Comparison of ENCODE assay signal across 27 cellular contexts in genomic region chr2:7999683-8000476, GRCh38.
DNase-seq lines count a peak whose midpoint lies in the region; TF ChIP-seq lines count a peak whose summit lies in the region.
"Had no signal": no experiment of that assay in that cellular context is flagged by ENCODE, and none has a peak within 500 bp of the region (broad histone marks: within the 10 kb centered on the region; RNA-seq: fewer than 3 reads in every experiment).

No MANE protein-coding gene starts in this region.

- no peak overlapping the region for H3K56ac ChIP-seq in H9 (ENCODE audit: insufficient read length, low read depth, low read length)

- no peak overlapping the region for H4K91ac ChIP-seq in H9 (ENCODE audit: insufficient read length, low read depth, low read length)
- peak overlapping the region; percentile 58 for H4K91ac ChIP-seq in mesenchymal stem cell (ENCODE audit: low read length)

- H3K4me3 ChIP-seq in mesenchymal stem cell (ENCODE audit: insufficient read depth in 1 of 2, low read depth in 1 of 2, low read length in 2 of 2), result no peak overlapping the region
- H3K4me3 ChIP-seq: ascending aorta, HAP-1, ovary, stomach, tibial artery had no signal

- peaks cover 6 to 18% of the 10 kb centered on the region in 2 experiments for H3K4me1 Mint-ChIP-seq in H9

- no peak overlapping the region for H3K27ac ChIP-seq in H9 (ENCODE audit: insufficient read length, low read depth, low read length)
- no peak overlapping the region for H3K27ac ChIP-seq in mesenchymal stem cell (ENCODE audit: low read length, poor library complexity, severe bottlenecking)
- H3K27ac ChIP-seq: ascending aorta, KMS-11, ovary, stomach, tibial artery had no signal

- H3K18ac ChIP-seq in H9 (ENCODE audit: insufficient read length, low read depth, low read length) (no peak overlapping the region), mesenchymal stem cell (ENCODE audit: low read depth in 1 of 2, low read length in 2 of 2) (no peak overlapping the region)

- H3K27me3 ChIP-seq in H9 (ENCODE audit: insufficient read depth, low read length) (no peaks in the 10 kb centered on the region), mesenchymal stem cell (ENCODE audit: control insufficient read depth in 1 of 2, insufficient read depth in 1 of 2, low read length in 2 of 2) (no peaks in the 10 kb centered on the region)
- H3K27me3 ChIP-seq: ascending aorta, ovary, stomach, tibial artery had no signal

- H3K23me2 ChIP-seq in H9 (ENCODE audit: insufficient read length, low read depth, low read length, poor library complexity, severe bottlenecking), result no peaks in the 10 kb centered on the region

- no CpG with 5 or more reads among the region's 11 CpGs for WGBS in H9 (ENCODE audit: extremely low coverage, insufficient read length, low lambda C conversion rate)
- 92% methylated on average over 10 of the region's 11 CpGs for WGBS in mesenchymal stem cell

- no peak overlapping the region for H4K5ac ChIP-seq in H9 (ENCODE audit: insufficient read length, low read depth, low read length)

- H2BK5ac ChIP-seq in H9 (ENCODE audit: insufficient read length, low read length) (no peak overlapping the region), mesenchymal stem cell (ENCODE audit: low read depth, low read length, poor library complexity, severe bottlenecking) (no peak overlapping the region)

- DNase-seq in NCI-H345 (lab: John Stamatoyannopoulos, UW) (peak; percentile 24), NCI-H345 treated with DMSO at 0.1 percent for 48 hours (lab: John Stamatoyannopoulos, UW; ENCODE audit: unreplicated experiment) (no peak), H9 (no peak), cerebellar cortex (ENCODE audit: low spot score) (peak; percentile 43), mesenchymal stem cell (no peak), NCI-H82 treated with DMSO at 0.1 percent for 48 hours (lab: John Stamatoyannopoulos, UW; ENCODE audit: unreplicated experiment) (no peak), HuH-7.5 (ENCODE audit: low spot score) (no peak), GM10248 (ENCODE audit: extremely low spot score) (no peak)
- DNase-seq: activated CD4-positive, alpha-beta T cell treated with anti-CD3 and anti-CD28 coated beads, Interleukin-2, amount 50 U/mL, for 4 hours; activated CD8-positive, alpha-beta memory T cell treated with anti-CD3 and anti-CD28 coated beads, Interleukin-2, amount 50 U/mL, for 4 hours; CD8-positive, alpha-beta T cell; DMS 273 treated with DMSO at 0.1 percent for 48 hours; islet precursor cell; left ventricle myocardium superior; NCI-H1436; NCI-H2081 treated with DMSO at 0.1 percent for 48 hours; ovary; retina; stimulated activated CD4-positive, alpha-beta T cell treated with anti-CD3 and anti-CD28 coated beads, Interleukin-2, amount 100 ng/mL, for 24 hours; stomach; tibial artery had no signal

- no peaks in the 10 kb centered on the region; the same call in 1 of the 2 replicates for H3K27me3 Mint-ChIP-seq in H9 (ENCODE audit: low read depth)
- H3K27me3 Mint-ChIP-seq: activated naive CD8-positive, alpha-beta T cell; dendritic cell treated with granulocyte-macrophage colony-stimulating factor and Interleukin-4, amounts not matched to agents 40 ng/mL and 50 ng/mL, for 4 days; natural killer cell treated with Interleukin-12 subunit alpha and Interleukin-12 subunit beta and Interleukin-15 and Interleukin-18, amount 100 ng/mL, for 72 hours had no signal

- H3K23ac ChIP-seq in H9 (ENCODE audit: insufficient read length, low read depth, low read length) (no peak overlapping the region), mesenchymal stem cell (ENCODE audit: low read length in 2 of 2) (no peak overlapping the region)

- no peak overlapping the region for H3K4ac ChIP-seq in H9 (ENCODE audit: low read depth, low read length)
- H3K4ac ChIP-seq in mesenchymal stem cell (ENCODE audit: low read depth in 1 of 2, low read length in 2 of 2), result no peak overlapping the region

- CTCF ChIA-PET in GM10248 (lab: Yijun Ruan, JAX), result interaction anchor here (0.6 to 0.8 kb wide), 2 partner anchors 8 to 18 kb away, joined by 3 to 4 read pairs; no protein-coding TSS in a partner anchor

- no peaks in the 10 kb centered on the region for H3K9me3 ChIP-seq in H9 (ENCODE audit: control insufficient read depth, low read depth, low read length)
- no peaks in the 10 kb centered on the region for H3K9me3 ChIP-seq in mesenchymal stem cell (ENCODE audit: control insufficient read depth, low read length)
- H3K9me3 ChIP-seq: ascending aorta, HAP-1, ovary, stomach, tibial artery had no signal

- H3K9ac ChIP-seq in H9 (ENCODE audit: extremely low read depth, insufficient read length, low read length) (no peak overlapping the region), mesenchymal stem cell (ENCODE audit: low read length) (no peak overlapping the region)
- H3K9ac ChIP-seq: KMS-11 had no signal

- POLR2A ChIA-PET in GM10248 (lab: Yijun Ruan, JAX), result no interaction called here

- H3K9me3 Mint-ChIP-seq in H9, result no peaks in the 10 kb centered on the region
- H3K9me3 Mint-ChIP-seq: CD8-positive, alpha-beta T cell; dendritic cell treated with granulocyte-macrophage colony-stimulating factor and Interleukin-4, amounts not matched to agents 40 ng/mL and 50 ng/mL, for 4 days; natural killer cell treated with Interleukin-12 subunit alpha and Interleukin-12 subunit beta and Interleukin-15 and Interleukin-18, amount 100 ng/mL, for 72 hours had no signal

- no peak overlapping the region for H4K8ac ChIP-seq in H9 (replicated peaks; ENCODE audit: insufficient read length, low read depth, low read length)
- H4K8ac ChIP-seq in mesenchymal stem cell (ENCODE audit: low read length), result no peak overlapping the region

- no peak overlapping the region for H2BK12ac ChIP-seq in H9 (ENCODE audit: insufficient read length, low read depth, low read length)
- no peak overlapping the region for H2BK12ac ChIP-seq in mesenchymal stem cell (ENCODE audit: low read length in 2 of 2)

- H3K79me2 ChIP-seq in H9 (ENCODE audit: insufficient read depth, low read length), result no peaks in the 10 kb centered on the region

- no peak overlapping the region for H3K4me3 Mint-ChIP-seq in H9
- H3K4me3 Mint-ChIP-seq: activated naive CD8-positive, alpha-beta T cell; CD8-positive, alpha-beta T cell; dendritic cell treated with granulocyte-macrophage colony-stimulating factor and Interleukin-4, amounts not matched to agents 40 ng/mL and 50 ng/mL, for 4 days; natural killer cell treated with Interleukin-12 subunit alpha and Interleukin-12 subunit beta and Interleukin-15 and Interleukin-18, amount 100 ng/mL, for 72 hours had no signal

- H2AK5ac ChIP-seq in H9 (ENCODE audit: insufficient read length, low read length) (no peak overlapping the region), mesenchymal stem cell (ENCODE audit: low read length, severe bottlenecking) (no peak overlapping the region)

- no peak overlapping the region for H2BK20ac ChIP-seq in H9 (ENCODE audit: low read depth, low read length, poor library complexity, severe bottlenecking)

- no peak overlapping the region for H2BK15ac ChIP-seq in H9 (ENCODE audit: low read depth, low read length)
- H2BK15ac ChIP-seq in mesenchymal stem cell (ENCODE audit: low read depth, poor library complexity, severe bottlenecking), result no peak overlapping the region

- TF ChIP-seq CTCF in H9 (conservative IDR thresholded peaks at IDR 0.05), result no peak
- TF ChIP-seq CTCF in GM10248 (IDR thresholded peaks at IDR 0.05; ENCODE audit: control extremely low read depth, extremely low read depth, low read depth, missing control alignments), result no peak

- no peak overlapping the region for H3K27ac Mint-ChIP-seq in H9
- H3K27ac Mint-ChIP-seq: activated naive CD8-positive, alpha-beta T cell; CD8-positive, alpha-beta T cell; dendritic cell treated with granulocyte-macrophage colony-stimulating factor and Interleukin-4, amounts not matched to agents 40 ng/mL and 50 ng/mL, for 4 days; natural killer cell treated with Interleukin-12 subunit alpha and Interleukin-12 subunit beta and Interleukin-15 and Interleukin-18, amount 100 ng/mL, for 72 hours had no signal

- no peaks in the 10 kb centered on the region for H4K20me1 ChIP-seq in H9 (ENCODE audit: control insufficient read depth, insufficient read depth, insufficient read length)

- H2AFZ ChIP-seq in H9 (ENCODE audit: low read length), result no peak overlapping the region
- H2AFZ ChIP-seq in mesenchymal stem cell (ENCODE audit: low read depth, low read length), result no peak overlapping the region

- no peaks in the 10 kb centered on the region for H3K36me3 Mint-ChIP-seq in H9 (ENCODE audit: insufficient read depth in 1 of 3, low read depth in 3 of 3)
- H3K36me3 Mint-ChIP-seq: activated naive CD8-positive, alpha-beta T cell; CD8-positive, alpha-beta T cell; natural killer cell treated with Interleukin-12 subunit alpha and Interleukin-12 subunit beta and Interleukin-15 and Interleukin-18, amount 100 ng/mL, for 72 hours had no signal

- H3K36me3 ChIP-seq in mesenchymal stem cell (ENCODE audit: control insufficient read depth in 1 of 2, insufficient read depth in 2 of 2, low read depth in 1 of 2, low read length in 2 of 2), result no peaks in the 10 kb centered on the region
- H3K36me3 ChIP-seq: ascending aorta, HAP-1, ovary, stomach, tibial artery had no signal

- H3T11ph ChIP-seq in H9 (ENCODE audit: low read length), result no peak overlapping the region

- H3K4me1 ChIP-seq in H9 (ENCODE audit: insufficient read depth, low read length), result no peaks in the 10 kb centered on the region
- H3K4me1 ChIP-seq in mesenchymal stem cell (ENCODE audit: control insufficient read depth, insufficient read depth, low read depth, low read length), result peaks cover 5% of the 10 kb centered on the region
- H3K4me1 ChIP-seq: HAP-1 had no signal

- H3K4me2 ChIP-seq in H9 (ENCODE audit: insufficient read depth, insufficient read length, low read length), result no peak overlapping the region
- no peak overlapping the region for H3K4me2 ChIP-seq in mesenchymal stem cell (ENCODE audit: low read length, poor library complexity, severe bottlenecking)
- H3K4me2 ChIP-seq: KMS-11 had no signal

- H3K79me1 ChIP-seq in H9 (ENCODE audit: insufficient read depth, low read depth, low read length, poor library complexity, severe bottlenecking) (no peaks in the 10 kb centered on the region), mesenchymal stem cell (replicated peaks; ENCODE audit: low read length, poor library complexity, severe bottlenecking) (no peaks in the 10 kb centered on the region)

- peak overlapping the region; percentile 12; the same call in 1 of the 2 replicates for H3K14ac ChIP-seq in H9 (ENCODE audit: insufficient read depth, low read length)
- no peak overlapping the region for H3K14ac ChIP-seq in mesenchymal stem cell (ENCODE audit: low read length in 2 of 2)

- H2BK120ac ChIP-seq in H9 (ENCODE audit: low read depth, low read length, poor library complexity, severe bottlenecking) (no peak overlapping the region), mesenchymal stem cell (ENCODE audit: low read depth, low read length) (no peak overlapping the region)

Comparison
In these comparisons a context has a peak if more than half of its experiments do, and no peak if none do; other contexts are left out.
1. DNase-seq: peak in NCI-H345 (single experiment) and cerebellar cortex (single experiment); none in NCI-H345 treated with DMSO at 0.1 percent for 48 hours (single experiment), H9 (single experiment), mesenchymal stem cell (single experiment), NCI-H82 treated with DMSO at 0.1 percent for 48 hours (single experiment), HuH-7.5 (single experiment) and GM10248 (single experiment).